ENCODE assay signal across 24 cellular contexts in the genomic region with DNA sequence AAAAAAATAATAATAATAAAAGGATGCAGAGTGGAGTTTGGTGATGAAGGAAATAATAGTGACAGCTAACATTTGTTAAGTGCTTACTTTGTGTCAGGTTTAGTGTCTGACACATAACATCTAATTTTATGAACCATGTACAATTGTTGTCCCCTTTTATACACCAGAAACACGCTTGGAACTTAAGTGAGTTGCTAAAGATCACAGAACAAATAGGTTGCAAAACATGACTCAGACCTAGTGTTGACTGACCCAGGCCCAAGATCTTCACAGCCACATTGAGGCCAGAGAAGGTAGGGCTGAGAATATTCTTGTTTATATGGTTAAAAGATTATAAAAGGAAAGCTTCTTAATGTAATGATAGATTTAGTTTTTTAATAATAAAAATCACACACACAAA. TPM values are rescaled to one million over a fixed set of nuclear protein-coding genes. Genes with fewer than 3 reads are reported as not detected.
DNase-seq lines count a peak whose midpoint lies in the region; ATAC-seq and TF ChIP-seq lines count a peak whose summit lies in the region.
"Had no signal": no experiment of that assay in that cellular context is flagged by ENCODE, and none has a peak within 500 bp of the region (broad histone marks: within the 10 kb centered on the region; RNA-seq: fewer than 3 reads in every experiment).

No MANE protein-coding gene starts in this region.

- H3K36me3 ChIP-seq in cardiac muscle cell (no peaks in the 10 kb centered on the region), heart left ventricle (no peaks in the 10 kb centered on the region), Loucy (ENCODE audit: insufficient read depth, low read length) (no peaks in the 10 kb centered on the region), subcutaneous abdominal adipose tissue (ENCODE audit: control insufficient read depth in 5 of 5, insufficient read depth in 5 of 5, low read length in 5 of 5) (no peaks in the 10 kb centered on the region), trophoblast cell (ENCODE audit: control insufficient read depth in 1 of 2, insufficient read depth in 2 of 2, low read length in 2 of 2) (no peaks in the 10 kb centered on the region)
- H3K36me3 ChIP-seq: BE2C; BLaER1 treated with 17β-estradiol and CSF1 and Interleukin-3, amounts not matched to agents 10 nM and 100 nM had no signal

- H2BK12ac ChIP-seq in trophoblast cell (ENCODE audit: low read length), result no peak overlapping the region

- H3F3A ChIP-seq in Loucy (ENCODE audit: low read depth), result no peaks in the 10 kb centered on the region

- H2AFZ ChIP-seq in Loucy (ENCODE audit: low read length) (peak overlapping the region; percentile 68), trophoblast cell (ENCODE audit: insufficient read depth, low read length, poor library complexity) (no peak overlapping the region)
- H2AFZ ChIP-seq: GM23248 had no signal

- H2BK120ac ChIP-seq in trophoblast cell (ENCODE audit: insufficient read depth, low read length, poor library complexity), result no peak overlapping the region

- no peak overlapping the region for H4K12ac ChIP-seq in trophoblast cell (ENCODE audit: low read depth, low read length)

- 85 to 92% (median 89%) methylated on average over 1 of the region's 1 CpG for WGBS in heart left ventricle, 4 donors
- no CpG with 5 or more reads among the region's 1 CpG for WGBS in trophoblast cell (ENCODE audit: extremely low coverage, insufficient coverage, insufficient read length)

- TF ChIP-seq CTCF in cardiac muscle cell (IDR thresholded peaks at IDR 0.05; ENCODE audit: low read depth, low read length), result no peak
- TF ChIP-seq CTCF in heart left ventricle (IDR thresholded peaks at IDR 0.05), result no peak
- no peak for TF ChIP-seq CTCF in Loucy (conservative IDR thresholded peaks at IDR 0.05; ENCODE audit: low read length)

- H3K27ac ChIP-seq in cardiac muscle cell (peak overlapping the region; percentile 43), heart left ventricle (no peak overlapping the region), subcutaneous abdominal adipose tissue (ENCODE audit: low read depth, low read length) (peak overlapping the region; percentile 95), trophoblast cell (ENCODE audit: low read depth, low read length) (no peak overlapping the region)
- H3K27ac ChIP-seq: A549; BLaER1 treated with 17β-estradiol and CSF1 and Interleukin-3, amounts not matched to agents 10 nM and 100 nM; GM23248 had no signal

- intact Hi-C loops in heart left ventricle (cut with DNase I), result no loop called here

- no peak overlapping the region for H3K18ac ChIP-seq in trophoblast cell (ENCODE audit: low read length)

- H3K9me2 ChIP-seq in Loucy (replicated peaks; ENCODE audit: low read depth, low read length), result no peaks in the 10 kb centered on the region

- H4K91ac ChIP-seq in trophoblast cell (ENCODE audit: low read depth, low read length), result no peak overlapping the region

- H3K79me2 ChIP-seq in Loucy (ENCODE audit: insufficient read depth, low read length), result no peaks in the 10 kb centered on the region
- no peaks in the 10 kb centered on the region for H3K79me2 ChIP-seq in trophoblast cell (ENCODE audit: control insufficient read depth, insufficient read depth, low read length, poor library complexity)

- TF ChIP-seq POLR2A in heart left ventricle (IDR thresholded peaks at IDR 0.05), result no peak

- H3K9me3 ChIP-seq in cardiac muscle cell (ENCODE audit: low read depth), result no peaks in the 10 kb centered on the region
- H3K9me3 ChIP-seq in heart left ventricle, result no peaks in the 10 kb centered on the region
- H3K9me3 ChIP-seq in Loucy (ENCODE audit: insufficient read depth, low read depth, low read length), result no peaks in the 10 kb centered on the region
- no peaks in the 10 kb centered on the region for H3K9me3 ChIP-seq in subcutaneous abdominal adipose tissue (ENCODE audit: control insufficient read depth in 5 of 5, low read length in 5 of 5)
- no peaks in the 10 kb centered on the region for H3K9me3 ChIP-seq in trophoblast cell (ENCODE audit: insufficient read depth, low read depth, low read length)
- H3K9me3 ChIP-seq: A549; BE2C; BLaER1 treated with 17β-estradiol and CSF1 and Interleukin-3, amounts not matched to agents 10 nM and 100 nM had no signal

- H3K4me3 ChIP-seq in cardiac muscle cell (no peak overlapping the region), heart left ventricle (no peak overlapping the region), Loucy (ENCODE audit: low read length, poor library complexity, severe bottlenecking) (no peak overlapping the region), subcutaneous abdominal adipose tissue (ENCODE audit: low read depth in 1 of 5, low read length in 5 of 5) (no peak overlapping the region), trophoblast cell (ENCODE audit: low read depth, low read length) (no peak overlapping the region)
- H3K4me3 ChIP-seq: A549; BLaER1 treated with 17β-estradiol and CSF1 and Interleukin-3, amounts not matched to agents 10 nM and 100 nM; GM12878; GM23248 had no signal

- H3K4me1 ChIP-seq in cardiac muscle cell (ENCODE audit: low read depth), result no peaks in the 10 kb centered on the region
- H3K4me1 ChIP-seq in heart left ventricle, result peaks cover 0 to 25% (median 9%) of the 10 kb centered on the region in 12 donors
- H3K4me1 ChIP-seq in Loucy (ENCODE audit: insufficient read depth, low read length, poor library complexity, severe bottlenecking), result peaks cover 4% of the 10 kb centered on the region
- H3K4me1 ChIP-seq in subcutaneous abdominal adipose tissue (ENCODE audit: control insufficient read depth in 5 of 5, insufficient read depth in 5 of 5, low read length in 5 of 5), result peaks cover 2 to 37% (median 22%) of the 10 kb centered on the region in 5 donors
- no peaks in the 10 kb centered on the region for H3K4me1 ChIP-seq in trophoblast cell (ENCODE audit: control insufficient read depth in 1 of 2, insufficient read depth in 2 of 2, low read length in 2 of 2)
- H3K4me1 ChIP-seq: A549; BE2C; BLaER1 treated with 17β-estradiol and CSF1 and Interleukin-3, amounts not matched to agents 10 nM and 100 nM had no signal

- H2AK5ac ChIP-seq in trophoblast cell (ENCODE audit: low read length), result no peak overlapping the region

- H4K8ac ChIP-seq in trophoblast cell (ENCODE audit: low read depth, low read length), result no peak overlapping the region

- H3K14ac ChIP-seq in trophoblast cell (ENCODE audit: low read length), result no peak overlapping the region

- no peaks in the 10 kb centered on the region for H3K27me3 ChIP-seq in cardiac muscle cell
- H3K27me3 ChIP-seq in heart left ventricle, result no peaks in the 10 kb centered on the region
- H3K27me3 ChIP-seq in Loucy (ENCODE audit: insufficient read depth, low read length, poor library complexity, severe bottlenecking), result no peaks in the 10 kb centered on the region
- H3K27me3 ChIP-seq in subcutaneous abdominal adipose tissue (ENCODE audit: control insufficient read depth in 5 of 5, insufficient read depth in 4 of 5, low read length in 5 of 5), result no peaks in the 10 kb centered on the region
- H3K27me3 ChIP-seq in trophoblast cell (ENCODE audit: insufficient read depth, low read length), result no peaks in the 10 kb centered on the region
- H3K27me3 ChIP-seq: BE2C; BLaER1 treated with 17β-estradiol and CSF1 and Interleukin-3, amounts not matched to agents 10 nM and 100 nM had no signal

- H3K4ac ChIP-seq in trophoblast cell (ENCODE audit: low read depth, low read length), result no peak overlapping the region

- no peak overlapping the region for H3K4me2 ChIP-seq in Loucy (ENCODE audit: low read depth, low read length, poor library complexity, severe bottlenecking)
- no peak overlapping the region for H3K4me2 ChIP-seq in trophoblast cell (ENCODE audit: low read length)
- H3K4me2 ChIP-seq: A549; BLaER1 treated with 17β-estradiol and CSF1 and Interleukin-3, amounts not matched to agents 10 nM and 100 nM had no signal

- H3K9ac ChIP-seq in Loucy (ENCODE audit: low read depth, low read length, poor library complexity, severe bottlenecking) (no peak overlapping the region), subcutaneous abdominal adipose tissue (ENCODE audit: low read length in 5 of 5) (no peak overlapping the region), trophoblast cell (ENCODE audit: low read length) (no peak overlapping the region)
- H3K9ac ChIP-seq: BLaER1 treated with 17β-estradiol and CSF1 and Interleukin-3, amounts not matched to agents 10 nM and 100 nM; GM23248 had no signal

- H3K79me1 ChIP-seq in trophoblast cell (ENCODE audit: low read length), result no peaks in the 10 kb centered on the region

- no peaks in the 10 kb centered on the region for H4K20me1 ChIP-seq in Loucy (ENCODE audit: insufficient read depth, low read length, poor library complexity, severe bottlenecking)
- H4K20me1 ChIP-seq: BLaER1 treated with 17β-estradiol and CSF1 and Interleukin-3, amounts not matched to agents 10 nM and 100 nM had no signal

- ATAC-seq in heart left ventricle, result no peak
- ATAC-seq: GM12878 had no signal

- no peak overlapping the region for H2BK5ac ChIP-seq in trophoblast cell (ENCODE audit: low read depth, low read length, poor library complexity)

- DNase-seq in cardiac muscle cell (ENCODE audit: low read depth in 1 of 2, low spot score in 1 of 2) (no peak), heart left ventricle (no peak), glomerular visceral epithelial cell (ENCODE audit: extremely low spot score) (no peak), trophoblast cell (no peak)
- DNase-seq: 8988T; ACHN; AML-193; BE2C; Calu3; CD4-positive, alpha-beta T cell; CD8-positive, alpha-beta memory T cell; COR-L47; DMS79; EL; GDM1; GM23248; H7; HCEC 1CT had no signal

- H3K23ac ChIP-seq in trophoblast cell (ENCODE audit: low read length), result no peak overlapping the region

RNA-seq across cellular contexts. Expression of a gene that starts 25.6 kb away (rescaled TPM):
- 24.7 and 28.8 TPM in 2 replicates for total RNA-seq in cardiac muscle cell
- polyA plus RNA-seq in cardiac muscle cell, result 25.2 and 54.3 TPM in 2 replicates
- 10 to 100 TPM; 11.6 to 22.7 (median 15.0) TPM for total RNA-seq in heart left ventricle
- 1 to 10 TPM; 3.9 to 6.0 TPM for polyA plus RNA-seq in heart left ventricle
- polyA plus RNA-seq in trophoblast cell (2013), result 16.4 and 19.8 TPM in 2 replicates

RNA-seq across cellular contexts. Expression of a gene that starts 56.9 kb away (rescaled TPM):
- total RNA-seq in cardiac muscle cell (37.2 and 46.4 TPM in 2 replicates), heart left ventricle (10 to 100 TPM; 16.7 to 39.6 (median 22.1) TPM)
- polyA plus RNA-seq in cardiac muscle cell (18.8 and 19.3 TPM in 2 replicates), heart left ventricle (10 to 100 TPM; 11.6 to 16.5 TPM)
- 2.8 and 3.0 TPM in 2 replicates for polyA plus RNA-seq in trophoblast cell (2013)
- total RNA-seq: CD4-positive, alpha-beta T cell had no signal
- polyA plus RNA-seq: CD14-positive monocyte; CD8-positive, alpha-beta memory T cell had no signal

Comparison
In these comparisons a context has a peak if more than half of its experiments do, and no peak if none do; other contexts are left out.
1. H3K27ac ChIP-seq: peak in cardiac muscle cell (single experiment) and subcutaneous abdominal adipose tissue (single experiment); none in heart left ventricle (0 of 12) and trophoblast cell (single experiment).